8 cellular contexts compared by ENCODE assay signal in the genomic region with DNA sequence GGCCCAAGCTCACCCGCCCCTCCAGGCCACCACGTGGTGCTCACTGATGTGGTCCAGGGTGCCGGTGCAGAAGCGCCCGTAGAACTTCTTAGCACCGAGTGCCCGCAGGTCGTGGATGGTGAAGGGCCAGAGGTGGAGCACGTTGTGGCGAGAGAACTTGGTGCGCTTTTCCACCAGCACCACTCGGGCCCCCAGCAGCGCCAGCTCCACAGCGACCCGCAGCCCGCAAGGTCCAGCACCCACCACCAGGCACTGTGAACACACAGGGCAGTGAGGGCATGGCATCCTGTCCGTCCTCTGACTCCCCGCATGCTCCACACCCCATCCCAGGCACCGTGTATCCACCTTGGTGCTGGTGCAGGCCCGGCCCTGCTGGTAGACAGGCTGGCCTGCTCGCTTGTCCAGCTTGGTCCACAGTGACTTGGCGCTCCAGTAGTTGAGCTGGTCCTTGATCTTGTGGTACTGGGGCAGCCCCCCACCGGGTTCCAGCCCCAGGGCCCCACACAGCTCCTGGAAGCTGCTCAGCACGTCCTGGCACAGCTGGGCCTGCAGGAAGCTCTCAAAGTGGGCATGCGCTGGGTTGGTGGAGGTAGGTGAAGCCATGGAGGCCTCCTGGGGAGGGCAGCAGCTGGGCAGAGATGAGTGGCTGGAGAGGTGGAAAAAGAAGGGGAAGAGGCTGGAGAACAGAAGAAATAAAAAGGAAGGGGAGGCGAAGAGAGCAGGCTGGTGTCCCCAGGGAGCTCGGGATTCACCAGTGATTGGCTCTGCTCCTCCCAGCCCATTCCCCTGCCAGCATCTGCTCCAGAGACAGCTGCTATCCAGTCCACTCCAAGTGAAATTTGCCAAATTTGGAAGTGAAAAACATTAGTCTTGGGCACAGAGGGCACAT. TPM values are rescaled to one million over a fixed set of nuclear protein-coding genes. Genes with fewer than 3 reads are reported as not detected.
A peak's percentile ranks its signal among the peaks of the same experiment; 100 is the strongest.
DNase-seq lines count a peak whose midpoint lies in the region; ATAC-seq and TF ChIP-seq lines count a peak whose summit lies in the region.

No MANE protein-coding gene starts in this region.

- no peak for TF ChIP-seq CTCF in HFF-Myc (IDR thresholded peaks at IDR 0.05; ENCODE audit: low read depth, low read length, missing control alignments)

- peak overlapping the region; percentile 94 for H3K4me3 Mint-ChIP-seq in activated T-helper 17 cell treated with anti-CD3 and anti-CD28 coated beads, Interleukin-2, amount 50 U/mL, for 72 hours

- H3K27me3 Mint-ChIP-seq in activated T-helper 17 cell treated with anti-CD3 and anti-CD28 coated beads, Interleukin-2, amount 50 U/mL, for 72 hours, result no peaks in the 10 kb centered on the region

- H3K9me3 Mint-ChIP-seq in activated T-helper 17 cell treated with anti-CD3 and anti-CD28 coated beads, Interleukin-2, amount 50 U/mL, for 72 hours, result no peaks in the 10 kb centered on the region

- peak overlapping the region; percentile 95 for H3K27ac Mint-ChIP-seq in activated T-helper 17 cell treated with anti-CD3 and anti-CD28 coated beads, Interleukin-2, amount 50 U/mL, for 72 hours

- no peaks in the 10 kb centered on the region for H3K27me3 ChIP-seq in layer of hippocampus (ENCODE audit: control insufficient read depth, insufficient read depth, low read length)

- H3K27ac ChIP-seq in layer of hippocampus (ENCODE audit: low read depth, low read length), result peak overlapping the region; percentile 77

- DNase-seq in AG08395 (ENCODE audit: low spot score) (peak; percentile 64), HFF-Myc (ENCODE audit: extremely low read depth, low read depth) (no peak), amygdala (lab: John Stamatoyannopoulos, UW) (no peak), NOMO-1 treated with dmso at 0.1 percent for 144 hours (lab: John Stamatoyannopoulos, UW; ENCODE audit: unreplicated experiment) (no peak), T1000 (lab: John Stamatoyannopoulos, UW) (no peak)

- peaks cover 29% of the 10 kb centered on the region for H3K36me3 Mint-ChIP-seq in activated T-helper 17 cell treated with anti-CD3 and anti-CD28 coated beads, Interleukin-2, amount 50 U/mL, for 72 hours (ENCODE audit: low read depth)

- H3K4me1 Mint-ChIP-seq in activated T-helper 17 cell treated with anti-CD3 and anti-CD28 coated beads, Interleukin-2, amount 50 U/mL, for 72 hours, result peaks cover 31% of the 10 kb centered on the region

- no peak for ATAC-seq in activated T-helper 17 cell treated with anti-CD3 and anti-CD28 coated beads, Interleukin-2, amount 50 U/mL, for 72 hours (replicated peaks)
- ATAC-seq in GM19395 (IDR thresholded peaks at IDR 0.05; ENCODE audit: unreplicated experiment), result no peak

- H3K4me3 ChIP-seq in HFF-Myc (replicated peaks; ENCODE audit: low read depth, low read length), result peak overlapping the region; percentile 75

RNA-seq across cellular contexts. Expression of gene MICAL1, which starts 1.7 kb away (rescaled TPM):
- total RNA-seq in activated T-helper 17 cell treated with anti-CD3 and anti-CD28 coated beads, Interleukin-2, amount 50 U/mL, for 72 hours, result 10 to 100 TPM; 43.3 to 58.3 TPM

RNA-seq across cellular contexts. Expression of gene SMPD2, which starts 13.3 kb away (rescaled TPM):
- total RNA-seq in activated T-helper 17 cell treated with anti-CD3 and anti-CD28 coated beads, Interleukin-2, amount 50 U/mL, for 72 hours, result 1 to 10 TPM; 8.0 to 9.7 TPM

RNA-seq across cellular contexts. Expression of gene PPIL6, which starts 13.4 kb away (rescaled TPM):
- total RNA-seq in activated T-helper 17 cell treated with anti-CD3 and anti-CD28 coated beads, Interleukin-2, amount 50 U/mL, for 72 hours, result under 1 TPM in 1 of 2 donors, not detected in 1; 0.39 TPM

RNA-seq across cellular contexts. Expression of gene ZBTB24, which starts 29.2 kb away (rescaled TPM):
- total RNA-seq in activated T-helper 17 cell treated with anti-CD3 and anti-CD28 coated beads, Interleukin-2, amount 50 U/mL, for 72 hours, result 10 to 100 TPM; 11.0 to 11.4 TPM
